In the genomic region with DNA sequence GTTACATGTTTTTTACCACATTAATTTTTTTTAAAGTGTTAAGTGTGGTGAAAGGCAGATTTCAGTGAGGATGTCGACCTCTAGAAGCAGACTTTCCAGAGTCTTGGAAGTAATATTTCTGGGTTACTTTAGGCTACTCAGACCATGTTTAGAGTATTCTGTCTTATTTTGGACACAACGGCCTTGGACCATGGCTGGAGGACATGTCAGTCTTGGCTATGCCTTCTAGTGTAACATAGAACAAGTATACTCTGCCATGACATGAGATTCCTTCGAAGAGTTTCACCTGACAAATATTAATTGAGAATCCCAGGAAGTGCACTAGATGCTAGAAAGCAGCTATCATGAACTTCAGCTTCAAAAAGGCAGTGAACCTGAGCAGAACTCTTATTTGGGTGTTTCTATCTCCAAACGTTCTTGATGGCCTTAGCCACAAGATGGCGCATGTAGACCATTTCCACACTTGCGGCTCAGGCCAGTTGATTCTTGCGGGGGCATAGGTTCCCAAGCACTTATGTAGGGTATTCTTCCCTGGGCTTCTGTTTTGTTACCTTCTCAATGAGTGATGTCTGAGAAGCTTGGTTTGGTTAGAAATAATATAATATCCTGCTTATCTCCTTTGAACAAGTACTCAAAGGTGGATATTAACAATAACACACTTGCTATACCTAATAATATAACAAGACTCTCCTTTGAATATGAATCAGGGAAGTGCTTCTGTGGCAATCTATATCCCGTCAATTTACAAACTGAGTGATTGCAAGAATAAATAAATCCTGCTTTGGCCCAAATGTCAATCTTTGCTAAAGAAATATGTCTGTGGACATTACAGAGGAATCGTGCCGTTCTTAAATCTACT, we compare ENCODE assay signal across 1 cellular context.
TF ChIP-seq lines count a peak whose summit lies in the region.

No MANE protein-coding gene starts in this region.

TF ChIP-seq in GM12878, 131 proteins besides CTCF, POLR2A, EP300 and RAD21 (continued from another document and continues in another):
- TF ChIP-seq E2F8 (IDR thresholded peaks at IDR 0.05; ENCODE audit: low read depth, partially characterized antibody) (no peak), SPI1 (IDR thresholded peaks at IDR 0.05; ENCODE audit: borderline replicate concordance, insufficient read depth, low read depth, low read length) (no peak), MXI1 (IDR thresholded peaks at IDR 0.05; ENCODE audit: low read depth, low read length) (no peak), RB1 (IDR thresholded peaks at IDR 0.05; ENCODE audit: borderline replicate concordance) (peak; percentile 47; the same call in 1 of the 2 replicates), POLR2AphosphoS2 (IDR thresholded peaks at IDR 0.05; ENCODE audit: low read depth, low read length) (no peak), TCF12 (IDR thresholded peaks at IDR 0.05; ENCODE audit: low read depth, low read length) (no peak), MAX (IDR thresholded peaks at IDR 0.05; ENCODE audit: low read depth, low read length) (no peak), HDAC2 (IDR thresholded peaks at IDR 0.05) (no peak), SMAD1 (IDR thresholded peaks at IDR 0.05; ENCODE audit: low read depth, partially characterized antibody) (no peak), YBX1 (IDR thresholded peaks at IDR 0.05) (no peak), CHD2 (IDR thresholded peaks at IDR 0.05; ENCODE audit: borderline replicate concordance, low read depth, low read length) (no peak), ZZZ3 (IDR thresholded peaks at IDR 0.05; ENCODE audit: control insufficient read depth, insufficient read length, low read depth) (no peak), SUZ12 (IDR thresholded peaks at IDR 0.05; ENCODE audit: unreplicated experiment) (no peak), PAX8 (IDR thresholded peaks at IDR 0.05) (no peak), YY1 (IDR thresholded peaks at IDR 0.05; ENCODE audit: low read depth, low read length) (peak; percentile 55; the same call in 1 of the 2 replicates), CBFB (IDR thresholded peaks at IDR 0.05; ENCODE audit: low read depth) (no peak), BCL11A (IDR thresholded peaks at IDR 0.05; ENCODE audit: low read depth, low read length) (no peak), CBX5 (IDR thresholded peaks at IDR 0.05; ENCODE audit: low read depth) (0 out of 2 replicates have a peak, but pooled peaks have one; percentile 44), SREBF2 (IDR thresholded peaks at IDR 0.05; ENCODE audit: low read length) (no peak), SIN3A (IDR thresholded peaks at IDR 0.05; ENCODE audit: low read depth, low read length) (no peak), SMARCA5 (IDR thresholded peaks at IDR 0.05) (no peak; the same call in 1 of the 2 replicates), BCLAF1 (IDR thresholded peaks at IDR 0.05) (no peak), LARP7 (IDR thresholded peaks at IDR 0.05) (no peak), HDGF (IDR thresholded peaks at IDR 0.05) (no peak), RAD51 (IDR thresholded peaks at IDR 0.05) (no peak), ZNF622 (IDR thresholded peaks at IDR 0.05) (no peak), CREM (IDR thresholded peaks at IDR 0.05; ENCODE audit: low read depth) (no peak), FOXM1 (IDR thresholded peaks at IDR 0.05; ENCODE audit: low read depth, low read length) (peak; percentile 37; the same call in 1 of the 2 replicates), TCF7 (IDR thresholded peaks at IDR 0.05; ENCODE audit: borderline replicate concordance) (no peak), POU2F2 (IDR thresholded peaks at IDR 0.05; ENCODE audit: borderline replicate concordance, low read depth, low read length) (0 out of 3 replicates have a peak, but pooled peaks have one; percentile 39)
- TF ChIP-seq, protein P1, sequence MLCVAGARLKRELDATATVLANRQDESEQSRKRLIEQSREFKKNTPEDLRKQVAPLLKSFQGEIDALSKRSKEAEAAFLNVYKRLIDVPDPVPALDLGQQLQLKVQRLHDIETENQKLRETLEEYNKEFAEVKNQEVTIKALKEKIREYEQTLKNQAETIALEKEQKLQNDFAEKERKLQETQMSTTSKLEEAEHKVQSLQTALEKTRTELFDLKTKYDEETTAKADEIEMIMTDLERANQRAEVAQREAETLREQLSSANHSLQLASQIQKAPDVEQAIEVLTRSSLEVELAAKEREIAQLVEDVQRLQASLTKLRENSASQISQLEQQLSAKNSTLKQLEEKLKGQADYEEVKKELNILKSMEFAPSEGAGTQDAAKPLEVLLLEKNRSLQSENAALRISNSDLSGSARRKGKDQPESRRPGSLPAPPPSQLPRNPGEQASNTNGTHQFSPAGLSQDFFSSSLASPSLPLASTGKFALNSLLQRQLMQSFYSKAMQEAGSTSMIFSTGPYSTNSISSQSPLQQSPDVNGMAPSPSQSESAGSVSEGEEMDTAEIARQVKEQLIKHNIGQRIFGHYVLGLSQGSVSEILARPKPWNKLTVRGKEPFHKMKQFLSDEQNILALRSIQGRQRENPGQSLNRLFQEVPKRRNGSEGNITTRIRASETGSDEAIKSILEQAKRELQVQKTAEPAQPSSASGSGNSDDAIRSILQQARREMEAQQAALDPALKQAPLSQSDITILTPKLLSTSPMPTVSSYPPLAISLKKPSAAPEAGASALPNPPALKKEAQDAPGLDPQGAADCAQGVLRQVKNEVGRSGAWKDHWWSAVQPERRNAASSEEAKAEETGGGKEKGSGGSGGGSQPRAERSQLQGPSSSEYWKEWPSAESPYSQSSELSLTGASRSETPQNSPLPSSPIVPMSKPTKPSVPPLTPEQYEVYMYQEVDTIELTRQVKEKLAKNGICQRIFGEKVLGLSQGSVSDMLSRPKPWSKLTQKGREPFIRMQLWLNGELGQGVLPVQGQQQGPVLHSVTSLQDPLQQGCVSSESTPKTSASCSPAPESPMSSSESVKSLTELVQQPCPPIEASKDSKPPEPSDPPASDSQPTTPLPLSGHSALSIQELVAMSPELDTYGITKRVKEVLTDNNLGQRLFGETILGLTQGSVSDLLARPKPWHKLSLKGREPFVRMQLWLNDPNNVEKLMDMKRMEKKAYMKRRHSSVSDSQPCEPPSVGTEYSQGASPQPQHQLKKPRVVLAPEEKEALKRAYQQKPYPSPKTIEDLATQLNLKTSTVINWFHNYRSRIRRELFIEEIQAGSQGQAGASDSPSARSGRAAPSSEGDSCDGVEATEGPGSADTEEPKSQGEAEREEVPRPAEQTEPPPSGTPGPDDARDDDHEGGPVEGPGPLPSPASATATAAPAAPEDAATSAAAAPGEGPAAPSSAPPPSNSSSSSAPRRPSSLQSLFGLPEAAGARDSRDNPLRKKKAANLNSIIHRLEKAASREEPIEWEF (IDR thresholded peaks at IDR 0.05; ENCODE audit: insufficient replicate concordance, low read depth, low read length), result no peak
- TF ChIP-seq, protein P2, sequence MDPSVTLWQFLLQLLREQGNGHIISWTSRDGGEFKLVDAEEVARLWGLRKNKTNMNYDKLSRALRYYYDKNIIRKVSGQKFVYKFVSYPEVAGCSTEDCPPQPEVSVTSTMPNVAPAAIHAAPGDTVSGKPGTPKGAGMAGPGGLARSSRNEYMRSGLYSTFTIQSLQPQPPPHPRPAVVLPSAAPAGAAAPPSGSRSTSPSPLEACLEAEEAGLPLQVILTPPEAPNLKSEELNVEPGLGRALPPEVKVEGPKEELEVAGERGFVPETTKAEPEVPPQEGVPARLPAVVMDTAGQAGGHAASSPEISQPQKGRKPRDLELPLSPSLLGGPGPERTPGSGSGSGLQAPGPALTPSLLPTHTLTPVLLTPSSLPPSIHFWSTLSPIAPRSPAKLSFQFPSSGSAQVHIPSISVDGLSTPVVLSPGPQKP (IDR thresholded peaks at IDR 0.05; ENCODE audit: low read depth, low read length), result no peak
- TF ChIP-seq, protein P3, sequence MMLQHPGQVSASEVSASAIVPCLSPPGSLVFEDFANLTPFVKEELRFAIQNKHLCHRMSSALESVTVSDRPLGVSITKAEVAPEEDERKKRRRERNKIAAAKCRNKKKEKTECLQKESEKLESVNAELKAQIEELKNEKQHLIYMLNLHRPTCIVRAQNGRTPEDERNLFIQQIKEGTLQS (IDR thresholded peaks at IDR 0.05; ENCODE audit: borderline replicate concordance, extremely low read depth, low read depth, low read length), result no peak
- TF ChIP-seq, protein P4, sequence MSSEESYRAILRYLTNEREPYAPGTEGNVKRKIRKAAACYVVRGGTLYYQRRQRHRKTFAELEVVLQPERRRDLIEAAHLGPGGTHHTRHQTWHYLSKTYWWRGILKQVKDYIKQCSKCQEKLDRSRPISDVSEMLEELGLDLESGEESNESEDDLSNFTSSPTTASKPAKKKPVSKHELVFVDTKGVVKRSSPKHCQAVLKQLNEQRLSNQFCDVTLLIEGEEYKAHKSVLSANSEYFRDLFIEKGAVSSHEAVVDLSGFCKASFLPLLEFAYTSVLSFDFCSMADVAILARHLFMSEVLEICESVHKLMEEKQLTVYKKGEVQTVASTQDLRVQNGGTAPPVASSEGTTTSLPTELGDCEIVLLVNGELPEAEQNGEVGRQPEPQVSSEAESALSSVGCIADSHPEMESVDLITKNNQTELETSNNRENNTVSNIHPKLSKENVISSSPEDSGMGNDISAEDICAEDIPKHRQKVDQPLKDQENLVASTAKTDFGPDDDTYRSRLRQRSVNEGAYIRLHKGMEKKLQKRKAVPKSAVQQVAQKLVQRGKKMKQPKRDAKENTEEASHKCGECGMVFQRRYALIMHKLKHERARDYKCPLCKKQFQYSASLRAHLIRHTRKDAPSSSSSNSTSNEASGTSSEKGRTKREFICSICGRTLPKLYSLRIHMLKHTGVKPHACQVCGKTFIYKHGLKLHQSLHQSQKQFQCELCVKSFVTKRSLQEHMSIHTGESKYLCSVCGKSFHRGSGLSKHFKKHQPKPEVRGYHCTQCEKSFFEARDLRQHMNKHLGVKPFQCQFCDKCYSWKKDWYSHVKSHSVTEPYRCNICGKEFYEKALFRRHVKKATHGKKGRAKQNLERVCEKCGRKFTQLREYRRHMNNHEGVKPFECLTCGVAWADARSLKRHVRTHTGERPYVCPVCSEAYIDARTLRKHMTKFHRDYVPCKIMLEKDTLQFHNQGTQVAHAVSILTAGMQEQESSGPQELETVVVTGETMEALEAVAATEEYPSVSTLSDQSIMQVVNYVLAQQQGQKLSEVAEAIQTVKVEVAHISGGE (CRISPR knock-in tag; IDR thresholded peaks at IDR 0.05), result no peak
- TF ChIP-seq, protein P5, sequence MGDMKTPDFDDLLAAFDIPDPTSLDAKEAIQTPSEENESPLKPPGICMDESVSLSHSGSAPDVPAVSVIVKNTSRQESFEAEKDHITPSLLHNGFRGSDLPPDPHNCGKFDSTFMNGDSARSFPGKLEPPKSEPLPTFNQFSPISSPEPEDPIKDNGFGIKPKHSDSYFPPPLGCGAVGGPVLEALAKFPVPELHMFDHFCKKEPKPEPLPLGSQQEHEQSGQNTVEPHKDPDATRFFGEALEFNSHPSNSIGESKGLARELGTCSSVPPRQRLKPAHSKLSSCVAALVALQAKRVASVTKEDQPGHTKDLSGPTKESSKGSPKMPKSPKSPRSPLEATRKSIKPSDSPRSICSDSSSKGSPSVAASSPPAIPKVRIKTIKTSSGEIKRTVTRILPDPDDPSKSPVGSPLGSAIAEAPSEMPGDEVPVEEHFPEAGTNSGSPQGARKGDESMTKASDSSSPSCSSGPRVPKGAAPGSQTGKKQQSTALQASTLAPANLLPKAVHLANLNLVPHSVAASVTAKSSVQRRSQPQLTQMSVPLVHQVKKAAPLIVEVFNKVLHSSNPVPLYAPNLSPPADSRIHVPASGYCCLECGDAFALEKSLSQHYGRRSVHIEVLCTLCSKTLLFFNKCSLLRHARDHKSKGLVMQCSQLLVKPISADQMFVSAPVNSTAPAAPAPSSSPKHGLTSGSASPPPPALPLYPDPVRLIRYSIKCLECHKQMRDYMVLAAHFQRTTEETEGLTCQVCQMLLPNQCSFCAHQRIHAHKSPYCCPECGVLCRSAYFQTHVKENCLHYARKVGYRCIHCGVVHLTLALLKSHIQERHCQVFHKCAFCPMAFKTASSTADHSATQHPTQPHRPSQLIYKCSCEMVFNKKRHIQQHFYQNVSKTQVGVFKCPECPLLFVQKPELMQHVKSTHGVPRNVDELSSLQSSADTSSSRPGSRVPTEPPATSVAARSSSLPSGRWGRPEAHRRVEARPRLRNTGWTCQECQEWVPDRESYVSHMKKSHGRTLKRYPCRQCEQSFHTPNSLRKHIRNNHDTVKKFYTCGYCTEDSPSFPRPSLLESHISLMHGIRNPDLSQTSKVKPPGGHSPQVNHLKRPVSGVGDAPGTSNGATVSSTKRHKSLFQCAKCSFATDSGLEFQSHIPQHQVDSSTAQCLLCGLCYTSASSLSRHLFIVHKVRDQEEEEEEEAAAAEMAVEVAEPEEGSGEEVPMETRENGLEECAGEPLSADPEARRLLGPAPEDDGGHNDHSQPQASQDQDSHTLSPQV (IDR thresholded peaks at IDR 0.05), result no peak
